In genomic region chr1:68051475-68051874, GRCh38 we compare ENCODE assay signal across 9 cellular contexts. TPM values are rescaled to one million over a fixed set of nuclear protein-coding genes. Genes with fewer than 3 reads are reported as not detected.
DNase-seq lines count a peak whose midpoint lies in the region; ATAC-seq lines count a peak whose summit lies in the region.
"Had no signal": no experiment of that assay in that cellular context is flagged by ENCODE, and none has a peak within 500 bp of the region (broad histone marks: within the 10 kb centered on the region; RNA-seq: fewer than 3 reads in every experiment).

No MANE protein-coding gene starts in this region.

- H3K4me1 Mint-ChIP-seq in stimulated activated memory B cell treated with anti-CD40 and anti-IgM and Interleukin-4, amounts not matched to agents 10 μg/mL and 1 μg/mL and 100 μg/mL, for 72 hours, result no peaks in the 10 kb centered on the region

- H3K9me3 Mint-ChIP-seq in stimulated activated memory B cell treated with anti-CD40 and anti-IgM and Interleukin-4, amounts not matched to agents 10 μg/mL and 1 μg/mL and 100 μg/mL, for 72 hours, result no peaks in the 10 kb centered on the region

- DNase-seq in GM03348 (ENCODE audit: low spot score) (peak; percentile 93), astrocyte of the hippocampus (ENCODE audit: low read depth, low spot score) (peak; percentile 83), hepatic stellate cell (ENCODE audit: low spot score) (peak; percentile 69), renal cortical epithelial cell (ENCODE audit: low read depth) (peak; percentile 33), NCI-H1436 treated with DMSO at 0.1 percent for 48 hours (lab: John Stamatoyannopoulos, UW) (no peak), NCI-H187 (lab: John Stamatoyannopoulos, UW) (no peak)
- DNase-seq: naive thymus-derived CD8-positive, alpha-beta T cell had no signal

- ATAC-seq in stimulated activated memory B cell treated with anti-CD40 and anti-IgM and Interleukin-4, amounts not matched to agents 10 μg/mL and 1 μg/mL and 100 μg/mL, for 72 hours, result no peak
- ATAC-seq in GM21723 (IDR thresholded peaks at IDR 0.05; ENCODE audit: unreplicated experiment), result no peak
- ATAC-seq: naive thymus-derived CD8-positive, alpha-beta T cell had no signal

- H3K36me3 Mint-ChIP-seq in stimulated activated memory B cell treated with anti-CD40 and anti-IgM and Interleukin-4, amounts not matched to agents 10 μg/mL and 1 μg/mL and 100 μg/mL, for 72 hours, result no peaks in the 10 kb centered on the region
- H3K36me3 Mint-ChIP-seq: naive thymus-derived CD8-positive, alpha-beta T cell had no signal

- no peak overlapping the region for H3K4me3 Mint-ChIP-seq in stimulated activated memory B cell treated with anti-CD40 and anti-IgM and Interleukin-4, amounts not matched to agents 10 μg/mL and 1 μg/mL and 100 μg/mL, for 72 hours
- H3K4me3 Mint-ChIP-seq: naive thymus-derived CD8-positive, alpha-beta T cell had no signal

- H3K27ac Mint-ChIP-seq in stimulated activated memory B cell treated with anti-CD40 and anti-IgM and Interleukin-4, amounts not matched to agents 10 μg/mL and 1 μg/mL and 100 μg/mL, for 72 hours, result no peak overlapping the region
- H3K27ac Mint-ChIP-seq: naive thymus-derived CD8-positive, alpha-beta T cell had no signal

- no peaks in the 10 kb centered on the region for H3K27me3 Mint-ChIP-seq in stimulated activated memory B cell treated with anti-CD40 and anti-IgM and Interleukin-4, amounts not matched to agents 10 μg/mL and 1 μg/mL and 100 μg/mL, for 72 hours

RNA-seq across cellular contexts. Expression of gene DIRAS3, which starts 1.0 kb away (rescaled TPM):
- total RNA-seq in renal cortical epithelial cell, result 0.17 and 0.30 TPM in 2 replicates
- total RNA-seq: naive thymus-derived CD8-positive, alpha-beta T cell had no signal

Comparison
In these comparisons a context has a peak if more than half of its experiments do, and no peak if none do; other contexts are left out.
1. DNase-seq: peak in GM03348 (single experiment), astrocyte of the hippocampus (single experiment), hepatic stellate cell (single experiment) and renal cortical epithelial cell (single experiment); none in NCI-H1436 treated with DMSO at 0.1 percent for 48 hours (single experiment) and NCI-H187 (0 of 2).